In genomic region chr10:79457256-79457785, GRCh38 we compare ENCODE assay signal across 16 cellular contexts. TPM values are rescaled to one million over a fixed set of nuclear protein-coding genes. Genes with fewer than 3 reads are reported as not detected.
"Had no signal": no experiment of that assay in that cellular context is flagged by ENCODE, and none has a peak within 500 bp of the region (broad histone marks: within the 10 kb centered on the region; RNA-seq: fewer than 3 reads in every experiment).

No MANE protein-coding gene starts in this region.

- ATAC-seq: foreskin keratinocyte; left lobe of liver; sciatic nerve; stimulated activated memory B cell treated with anti-CD40 and anti-IgM and Interleukin-4, amounts not matched to agents 10 μg/mL and 1 μg/mL and 100 μg/mL, for 72 hours had no signal

- DNase-seq: cerebellar nuclear complex; dermis blood vessel endothelial cell; erythroblast; foreskin keratinocyte; kidney; mammary epithelial cell; spleen; stimulated activated CD4-positive, alpha-beta T cell treated with anti-CD3 and anti-CD28 coated beads, Interleukin-15, amount 100 ng/mL, for 24 hours; stimulated activated CD4-positive, alpha-beta T cell treated with anti-CD3 and anti-CD28 coated beads, Interleukin-1b, Interleukin-23, amount 100 ng/mL, for 48 hours; stimulated activated CD4-positive, alpha-beta T cell treated with anti-CD3 and anti-CD28 coated beads, Interleukin-4, amount 100 ng/mL, for 24 hours; upper lobe of left lung had no signal

- FAIRE-seq: colon, kidney had no signal

RNA-seq across cellular contexts. Expression of gene EIF5AL1, which starts 55.0 kb away (rescaled TPM):
- total RNA-seq: mesothelial cell of epicardium had no signal
